26 cellular contexts compared by ENCODE assay signal in the genomic region with DNA sequence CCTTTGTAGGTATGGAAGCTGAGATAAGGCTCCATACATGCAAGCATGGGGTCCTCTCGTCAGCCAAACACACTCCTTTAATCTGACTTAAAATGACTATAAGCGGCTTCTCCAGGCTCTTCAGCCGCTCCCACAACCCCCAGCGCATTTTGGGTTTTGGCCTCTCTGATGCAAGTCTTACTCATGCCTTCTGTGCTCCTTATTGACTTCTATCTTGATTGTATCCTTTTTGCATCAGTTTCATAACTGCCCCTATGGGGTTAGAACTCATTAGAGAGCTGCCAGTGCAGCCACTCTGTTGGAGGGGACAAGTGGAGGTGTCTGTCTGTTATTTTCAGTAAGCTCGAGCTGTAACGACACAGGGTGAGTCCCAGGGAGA.
DNase-seq lines count a peak whose midpoint lies in the region; TF ChIP-seq lines count a peak whose summit lies in the region.
"Had no signal": no experiment of that assay in that cellular context is flagged by ENCODE, and none has a peak within 500 bp of the region (broad histone marks: within the 10 kb centered on the region; RNA-seq: fewer than 3 reads in every experiment).

No MANE protein-coding gene starts in this region.

- H3K36me3 ChIP-seq in OCI-LY3 (replicated peaks; ENCODE audit: low read depth, low read length) (no peaks in the 10 kb centered on the region), breast epithelium (no peaks in the 10 kb centered on the region)
- H3K36me3 ChIP-seq: cardiac muscle cell, esophagus squamous epithelium, left lung, sigmoid colon, thoracic aorta had no signal

- H3K4me3 ChIP-seq in OCI-LY3 (ENCODE audit: low read length) (peak overlapping the region; percentile 67), breast epithelium (no peak overlapping the region)
- H3K4me3 ChIP-seq: cardiac muscle cell, esophagus squamous epithelium, left lung, psoas muscle, sigmoid colon, thoracic aorta had no signal

- no peaks in the 10 kb centered on the region for H4K20me1 ChIP-seq in OCI-LY3 (ENCODE audit: insufficient read depth, low read length)

- peak overlapping the region; percentile 92 for H3K9ac ChIP-seq in OCI-LY3 (ENCODE audit: low read length)

- H3K4me1 ChIP-seq in OCI-LY3 (ENCODE audit: low read length) (peaks cover 66% of the 10 kb centered on the region), breast epithelium (no peaks in the 10 kb centered on the region)
- H3K4me1 ChIP-seq: psoas muscle, sigmoid colon had no signal

- H3K27ac ChIP-seq in OCI-LY3 (ENCODE audit: low read length) (peak overlapping the region; percentile 100), breast epithelium (no peak overlapping the region)
- H3K27ac ChIP-seq: cardiac muscle cell, psoas muscle, sigmoid colon, thoracic aorta had no signal

- H3K27me3 Mint-ChIP-seq in activated CD4-positive, alpha-beta T cell treated with anti-CD3 and anti-CD28 coated beads, Interleukin-2, amount 10 ng/mL, durations not matched to agents 24 days and 14 days = no peaks in the 10 kb centered on the region
- no peaks in the 10 kb centered on the region for H3K27me3 Mint-ChIP-seq in dendritic cell treated with granulocyte-macrophage colony-stimulating factor and Interleukin-4, amounts not matched to agents 40 ng/mL and 50 ng/mL, for 4 days

- intact Hi-C loops in activated CD4-positive, alpha-beta T cell treated with anti-CD3 and anti-CD28 coated beads, Interleukin-2, amount 10 ng/mL, durations not matched to agents 24 days and 14 days (cut with micrococcal nuclease) = loop anchor here (5.0 kb wide), 1 partner anchor 40 kb away; no protein-coding TSS in a partner anchor
- intact Hi-C loops in dendritic cell treated with granulocyte-macrophage colony-stimulating factor and Interleukin-4, amounts not matched to agents 40 ng/mL and 50 ng/mL, for 4 days (cut with micrococcal nuclease) = no loop called here
- intact Hi-C loops in breast epithelium (cut with DNase I; ENCODE audit: low total_unique reads) = no loop called here

- H3K79me2 ChIP-seq in OCI-LY3 (ENCODE audit: low read length) = no peaks in the 10 kb centered on the region

- H3K9me3 ChIP-seq in OCI-LY3 (ENCODE audit: insufficient read depth, low read length) (no peaks in the 10 kb centered on the region), breast epithelium (no peaks in the 10 kb centered on the region)
- H3K9me3 ChIP-seq: esophagus squamous epithelium, left lung, psoas muscle, sigmoid colon, thoracic aorta had no signal

- H3K9me3 Mint-ChIP-seq in activated CD4-positive, alpha-beta T cell treated with anti-CD3 and anti-CD28 coated beads, Interleukin-2, amount 10 ng/mL, durations not matched to agents 24 days and 14 days = no peaks in the 10 kb centered on the region
- peaks cover 15% of the 10 kb centered on the region for H3K9me3 Mint-ChIP-seq in dendritic cell treated with granulocyte-macrophage colony-stimulating factor and Interleukin-4, amounts not matched to agents 40 ng/mL and 50 ng/mL, for 4 days
- H3K9me3 Mint-ChIP-seq: stimulated activated effector memory CD8-positive, alpha-beta T cell treated with anti-CD3 and anti-CD28 coated beads, Interleukin-12 subunit alpha, Interleukin-12 subunit beta, amount 100 ng/mL, for 72 hours had no signal

- peaks cover 4% of the 10 kb centered on the region for H3K36me3 Mint-ChIP-seq in activated CD4-positive, alpha-beta T cell treated with anti-CD3 and anti-CD28 coated beads, Interleukin-2, amount 10 ng/mL, durations not matched to agents 24 days and 14 days (ENCODE audit: low read depth)
- peaks cover 7% of the 10 kb centered on the region for H3K36me3 Mint-ChIP-seq in dendritic cell treated with granulocyte-macrophage colony-stimulating factor and Interleukin-4, amounts not matched to agents 40 ng/mL and 50 ng/mL, for 4 days (ENCODE audit: low read depth)
- H3K36me3 Mint-ChIP-seq: stimulated activated effector memory CD8-positive, alpha-beta T cell treated with anti-CD3 and anti-CD28 coated beads, Interleukin-12 subunit alpha, Interleukin-12 subunit beta, amount 100 ng/mL, for 72 hours had no signal

- H3K4me1 Mint-ChIP-seq in activated CD4-positive, alpha-beta T cell treated with anti-CD3 and anti-CD28 coated beads, Interleukin-2, amount 10 ng/mL, durations not matched to agents 24 days and 14 days = peaks cover 38% of the 10 kb centered on the region
- peaks cover 60% of the 10 kb centered on the region for H3K4me1 Mint-ChIP-seq in dendritic cell treated with granulocyte-macrophage colony-stimulating factor and Interleukin-4, amounts not matched to agents 40 ng/mL and 50 ng/mL, for 4 days (ENCODE audit: low read depth)

- peak overlapping the region; percentile 22 for H3K4me3 Mint-ChIP-seq in activated CD4-positive, alpha-beta T cell treated with anti-CD3 and anti-CD28 coated beads, Interleukin-2, amount 10 ng/mL, durations not matched to agents 24 days and 14 days
- no peak overlapping the region for H3K4me3 Mint-ChIP-seq in dendritic cell treated with granulocyte-macrophage colony-stimulating factor and Interleukin-4, amounts not matched to agents 40 ng/mL and 50 ng/mL, for 4 days
- H3K4me3 Mint-ChIP-seq: stimulated activated effector memory CD8-positive, alpha-beta T cell treated with anti-CD3 and anti-CD28 coated beads, Interleukin-12 subunit alpha, Interleukin-12 subunit beta, amount 100 ng/mL, for 72 hours had no signal

- TF ChIP-seq POLR2A in breast epithelium (IDR thresholded peaks at IDR 0.05) = no peak

- TF ChIP-seq CTCF in OCI-LY3 (IDR thresholded peaks at IDR 0.05; ENCODE audit: low read depth, low read length) (no peak), breast epithelium (IDR thresholded peaks at IDR 0.05) (no peak)

- peak overlapping the region; percentile 46 for H3K27ac Mint-ChIP-seq in activated CD4-positive, alpha-beta T cell treated with anti-CD3 and anti-CD28 coated beads, Interleukin-2, amount 10 ng/mL, durations not matched to agents 24 days and 14 days
- H3K27ac Mint-ChIP-seq in dendritic cell treated with granulocyte-macrophage colony-stimulating factor and Interleukin-4, amounts not matched to agents 40 ng/mL and 50 ng/mL, for 4 days = peak overlapping the region; percentile 82
- H3K27ac Mint-ChIP-seq: activated naive CD4-positive, alpha-beta T cell treated with anti-CD3 and anti-CD28 coated beads, Interleukin-2, amount 50 U/mL, for 72 hours; stimulated activated effector memory CD8-positive, alpha-beta T cell treated with anti-CD3 and anti-CD28 coated beads, Interleukin-12 subunit alpha, Interleukin-12 subunit beta, amount 100 ng/mL, for 72 hours had no signal

- H3K4me2 ChIP-seq in OCI-LY3 (ENCODE audit: low read length) = peak overlapping the region; percentile 77

- H3K27me3 ChIP-seq in OCI-LY3 (ENCODE audit: low read depth, low read length) (no peaks in the 10 kb centered on the region), breast epithelium (no peaks in the 10 kb centered on the region)
- H3K27me3 ChIP-seq: cardiac muscle cell, left lung, sigmoid colon had no signal

- no peak overlapping the region for H2AFZ ChIP-seq in OCI-LY3 (ENCODE audit: low read depth, low read length)

- no peak for DNase-seq in activated CD4-positive, alpha-beta T cell treated with anti-CD3 and anti-CD28 coated beads, Interleukin-2, amount 10 ng/mL, durations not matched to agents 24 days and 14 days
- DNase-seq in activated CD4-positive, alpha-beta T cell treated with anti-CD3 and anti-CD28 coated beads, Interleukin-2, amount 50 U/mL, for 4 hours = no peak
- no peak for DNase-seq in AML-193 (lab: John Stamatoyannopoulos, UW)
- no peak for DNase-seq in iPS-NIHi11 (ENCODE audit: low spot score)
- DNase-seq in breast epithelium (ENCODE audit: low spot score in 2 of 2) = no peak
- DNase-seq in NCI-H510A treated with DMSO at 0.1 percent for 48 hours (lab: John Stamatoyannopoulos, UW) = no peak
- DNase-seq: activated CD4-positive, alpha-beta T cell treated with anti-CD3 and anti-CD28 coated beads, Interleukin-2, amount 50 U/mL, for 48 hours; activated CD4-positive, CD25-positive, alpha-beta regulatory T cell; activated CD8-positive, alpha-beta memory T cell treated with anti-CD3 and anti-CD28 coated beads, Interleukin-2, amount 50 U/mL, for 48 hours; DMS153; esophagus squamous epithelium; foreskin melanocyte; NCI-H1105; NCI-H187 treated with DMSO at 0.1 percent for 48 hours; NCI-H526 treated with DMSO at 0.1 percent for 48 hours; psoas muscle; sigmoid colon; stimulated activated CD4-positive, alpha-beta T cell treated with anti-CD3 and anti-CD28 coated beads, Interleukin-4, amount 100 ng/mL, for 24 hours; T1000 had no signal
